In genomic region chr13:111198979-111199378, GRCh38 we compare ENCODE assay signal across 16 cellular contexts.
DNase-seq lines count a peak whose midpoint lies in the region; ATAC-seq and TF ChIP-seq lines count a peak whose summit lies in the region.
"Had no signal": no experiment of that assay in that cellular context is flagged by ENCODE, and none has a peak within 500 bp of the region (broad histone marks: within the 10 kb centered on the region; RNA-seq: fewer than 3 reads in every experiment).

No MANE protein-coding gene starts in this region.

- ATAC-seq in thoracic aorta (ENCODE audit: insufficient number of reproducible peaks, low FRiP score, low read depth) = no peak
- no peak for ATAC-seq in stimulated activated naive CD8-positive, alpha-beta T cell treated with anti-CD3 and anti-CD28 coated beads, Interleukin-15, Interleukin-2, amounts not matched to agents 100 U/mL and 50 U/mL, for 24 hours
- ATAC-seq: SK-N-SH treated with all-trans-retinoic acid at 6 μM for 48 hours had no signal

- DNase-seq in ascending aorta (ENCODE audit: low spot score in 2 of 2) = no peak
- no peak for DNase-seq in thoracic aorta (ENCODE audit: low spot score)
- no peak for DNase-seq in cerebellum (ENCODE audit: low spot score)
- no peak for DNase-seq in DMS79 treated with DMSO at 0.1 percent for 48 hours (lab: John Stamatoyannopoulos, UW)
- no peak for DNase-seq in stimulated activated naive CD8-positive, alpha-beta T cell treated with anti-CD3 and anti-CD28 coated beads, Interleukin-15, Interleukin-2, amounts not matched to agents 100 U/mL and 50 U/mL, for 24 hours
- DNase-seq: KG1, NCI-H1105, NCI-H146, NCI-H2029 treated with DMSO at 0.1 percent for 48 hours, NCI-H226, NCI-H510A treated with DMSO at 0.1 percent for 48 hours, NCI-H748 treated with DMSO at 0.1 percent for 48 hours, Peyer's patch had no signal

- H3K9me3 ChIP-seq in BLaER1 treated with 17β-estradiol and CSF1 and Interleukin-3, amounts not matched to agents 10 nM and 100 nM (replicated peaks in 1 of 11) = peaks cover 26 to 52% (median 50%) of the 10 kb centered on the region in 11 experiments
- H3K9me3 ChIP-seq in ascending aorta = no peaks in the 10 kb centered on the region
- H3K9me3 ChIP-seq in thoracic aorta = no peaks in the 10 kb centered on the region
- H3K9me3 ChIP-seq: Peyer's patch had no signal

- no peaks in the 10 kb centered on the region for H3K27me3 ChIP-seq in BLaER1 treated with 17β-estradiol and CSF1 and Interleukin-3, amounts not matched to agents 10 nM and 100 nM
- no peaks in the 10 kb centered on the region for H3K27me3 ChIP-seq in ascending aorta
- no peaks in the 10 kb centered on the region for H3K27me3 ChIP-seq in thoracic aorta (replicated peaks; ENCODE audit: insufficient read depth)
- H3K27me3 ChIP-seq: Peyer's patch had no signal

- H3K4me3 ChIP-seq in BLaER1 treated with 17β-estradiol and CSF1 and Interleukin-3, amounts not matched to agents 10 nM and 100 nM = no peak overlapping the region
- H3K4me3 ChIP-seq in ascending aorta (no peak overlapping the region), thoracic aorta (no peak overlapping the region)
- H3K4me3 ChIP-seq: Peyer's patch had no signal

- peaks cover 3 to 72% (median 46%) of the 10 kb centered on the region in 11 experiments; a peak in 18 of 22 replicates for H4K20me1 ChIP-seq in BLaER1 treated with 17β-estradiol and CSF1 and Interleukin-3, amounts not matched to agents 10 nM and 100 nM

- no peak overlapping the region for H3K27ac ChIP-seq in BLaER1 treated with 17β-estradiol and CSF1 and Interleukin-3, amounts not matched to agents 10 nM and 100 nM
- peak overlapping the region; percentile 5 to 53 for H3K27ac ChIP-seq in ascending aorta
- H3K27ac ChIP-seq in thoracic aorta = peak overlapping the region; percentile 28 to 40
- H3K27ac ChIP-seq: Peyer's patch had no signal

- H3K4me1 ChIP-seq in BLaER1 treated with 17β-estradiol and CSF1 and Interleukin-3, amounts not matched to agents 10 nM and 100 nM = peaks cover 48 to 57% (median 52%) of the 10 kb centered on the region in 10 experiments
- H3K4me1 ChIP-seq in ascending aorta (peaks cover 14 to 55% of the 10 kb centered on the region in 2 donors), thoracic aorta (ENCODE audit: control insufficient read depth in 1 of 2, low read depth in 2 of 2) (peaks cover 48 to 83% of the 10 kb centered on the region in 2 donors)

- H3K9ac ChIP-seq in BLaER1 treated with 17β-estradiol and CSF1 and Interleukin-3, amounts not matched to agents 10 nM and 100 nM = no peak overlapping the region

- intact Hi-C loops in ascending aorta (cut with DNase I) = no loop called here

- no peak for TF ChIP-seq RAD21 in Ishikawa (IDR thresholded peaks at IDR 0.05; ENCODE audit: low read depth)

- TF ChIP-seq CTCF in ascending aorta (IDR thresholded peaks at IDR 0.05) (no peak), thoracic aorta (IDR thresholded peaks at IDR 0.05) (no peak)

- H3K4me2 ChIP-seq in BLaER1 treated with 17β-estradiol and CSF1 and Interleukin-3, amounts not matched to agents 10 nM and 100 nM = peak overlapping the region in 6 of 11 experiments; percentile 91 to 96 (median 92); a peak in 7 of 22 replicates

- no peak for TF ChIP-seq EP300 in Ishikawa (IDR thresholded peaks at IDR 0.05; ENCODE audit: borderline replicate concordance)

- H3K36me3 ChIP-seq in BLaER1 treated with 17β-estradiol and CSF1 and Interleukin-3, amounts not matched to agents 10 nM and 100 nM = peaks cover 36 to 71% (median 63%) of the 10 kb centered on the region in 11 experiments
- H3K36me3 ChIP-seq in ascending aorta (peaks cover 3 to 7% of the 10 kb centered on the region in 2 donors), thoracic aorta (no peaks in the 10 kb centered on the region)
- H3K36me3 ChIP-seq: Peyer's patch had no signal

TF ChIP-seq in Ishikawa, 13 proteins besides CTCF, POLR2A, EP300 and RAD21:
- TF ChIP-seq CEBPB (IDR thresholded peaks at IDR 0.05) = no peak
- TF ChIP-seq, protein P1, sequence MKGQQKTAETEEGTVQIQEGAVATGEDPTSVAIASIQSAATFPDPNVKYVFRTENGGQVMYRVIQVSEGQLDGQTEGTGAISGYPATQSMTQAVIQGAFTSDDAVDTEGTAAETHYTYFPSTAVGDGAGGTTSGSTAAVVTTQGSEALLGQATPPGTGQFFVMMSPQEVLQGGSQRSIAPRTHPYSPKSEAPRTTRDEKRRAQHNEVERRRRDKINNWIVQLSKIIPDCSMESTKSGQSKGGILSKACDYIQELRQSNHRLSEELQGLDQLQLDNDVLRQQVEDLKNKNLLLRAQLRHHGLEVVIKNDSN (IDR thresholded peaks at IDR 0.05) = 0 out of 2 replicates have a peak, but pooled peaks have one; percentile 28

Comparison
In these comparisons a context has a peak if more than half of its experiments do, and no peak if none do; other contexts are left out.
1. H3K27ac ChIP-seq: peak in ascending aorta (2 of 2) and thoracic aorta (2 of 2); none in BLaER1 treated with 17β-estradiol and CSF1 and Interleukin-3, amounts not matched to agents 10 nM and 100 nM (0 of 11).